Comparison of ENCODE assay signal across 8 cellular contexts in the genomic region with DNA sequence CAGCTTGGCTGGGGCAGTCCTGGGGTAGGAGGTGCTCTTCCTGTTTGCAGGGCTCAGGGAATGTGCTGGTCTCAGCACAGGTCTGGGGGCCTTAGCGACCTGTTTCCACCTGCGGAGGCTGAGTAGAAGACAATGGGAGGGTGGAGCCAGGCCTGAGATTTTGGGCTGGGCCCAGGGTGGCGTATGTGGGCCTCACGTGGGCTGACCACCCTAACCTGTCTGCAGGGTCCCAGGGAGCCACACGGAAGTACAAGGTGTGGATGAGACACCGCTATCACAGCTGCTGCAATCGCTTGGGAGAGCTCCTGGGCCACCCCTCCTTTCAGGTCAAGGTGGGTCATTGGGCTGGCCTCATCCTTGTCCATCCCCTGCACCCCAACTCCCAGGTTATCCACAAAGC. TPM values are rescaled to one million over a fixed set of nuclear protein-coding genes. Genes with fewer than 3 reads are reported as not detected.
DNase-seq lines count a peak whose midpoint lies in the region; ATAC-seq and TF ChIP-seq lines count a peak whose summit lies in the region.

No MANE protein-coding gene starts in this region.

- H3K4me3 Mint-ChIP-seq in activated naive CD4-positive, alpha-beta T cell treated with anti-CD3 and anti-CD28 coated beads for 36 hours = peak overlapping the region; percentile 90
- peak overlapping the region; percentile 91 for H3K4me3 Mint-ChIP-seq in activated naive CD8-positive, alpha-beta T cell

- CTCF ChIA-PET in activated naive CD4-positive, alpha-beta T cell treated with anti-CD3 and anti-CD28 coated beads for 36 hours (lab: Charles Lee) = interaction anchor here (0.9 to 1.8 kb wide), 2 partner anchors 9 to 43 kb away, joined by 3 to 6 read pairs; no protein-coding TSS in a partner anchor

- no peak for ATAC-seq in left lung
- no peak for ATAC-seq in thoracic aorta (ENCODE audit: insufficient number of reproducible peaks, low FRiP score, low read depth)

- no peaks in the 10 kb centered on the region for H3K27me3 ChIP-seq in left lung
- H3K27me3 ChIP-seq in thoracic aorta (replicated peaks; ENCODE audit: insufficient read depth) = no peaks in the 10 kb centered on the region

- TF ChIP-seq CTCF in left lung (IDR thresholded peaks at IDR 0.05) (no peak), thoracic aorta (IDR thresholded peaks at IDR 0.05) (no peak)

- peaks cover 31% of the 10 kb centered on the region for H3K4me1 Mint-ChIP-seq in activated naive CD4-positive, alpha-beta T cell treated with anti-CD3 and anti-CD28 coated beads for 36 hours (ENCODE audit: low read depth)
- H3K4me1 Mint-ChIP-seq in activated naive CD8-positive, alpha-beta T cell (ENCODE audit: low read depth) = peaks cover 25% of the 10 kb centered on the region

- H3K9me3 ChIP-seq in left lung = no peaks in the 10 kb centered on the region
- no peaks in the 10 kb centered on the region for H3K9me3 ChIP-seq in thoracic aorta

- no peaks in the 10 kb centered on the region for H3K27me3 Mint-ChIP-seq in activated naive CD4-positive, alpha-beta T cell treated with anti-CD3 and anti-CD28 coated beads for 36 hours (ENCODE audit: low read depth)
- H3K27me3 Mint-ChIP-seq in activated naive CD8-positive, alpha-beta T cell = no peaks in the 10 kb centered on the region

- H3K4me3 ChIP-seq in left lung (peak overlapping the region; percentile 88 to 89), thoracic aorta (peak overlapping the region; percentile 93)

- intact Hi-C loops in activated naive CD4-positive, alpha-beta T cell treated with anti-CD3 and anti-CD28 coated beads for 36 hours (cut with micrococcal nuclease) = loop anchor here (2.0 to 10.0 kb wide), 2 partner anchors 61 to 191 kb away; no protein-coding TSS in a partner anchor
- intact Hi-C loops in left lung (cut with DNase I) = no loop called here

- H3K9me3 Mint-ChIP-seq in activated naive CD4-positive, alpha-beta T cell treated with anti-CD3 and anti-CD28 coated beads for 36 hours = no peaks in the 10 kb centered on the region
- no peaks in the 10 kb centered on the region for H3K9me3 Mint-ChIP-seq in activated naive CD8-positive, alpha-beta T cell (ENCODE audit: low read depth)

- H3K36me3 ChIP-seq in left lung = peaks cover 0 to 43% of the 10 kb centered on the region in 2 donors
- peaks cover 21% of the 10 kb centered on the region for H3K36me3 ChIP-seq in thoracic aorta

- H3K27ac Mint-ChIP-seq in activated naive CD4-positive, alpha-beta T cell treated with anti-CD3 and anti-CD28 coated beads for 36 hours = no peak overlapping the region
- H3K27ac Mint-ChIP-seq in activated naive CD8-positive, alpha-beta T cell = peak overlapping the region; percentile 81

- H3K27ac ChIP-seq in left lung = no peak overlapping the region
- no peak overlapping the region for H3K27ac ChIP-seq in thoracic aorta

- H3K36me3 Mint-ChIP-seq in activated naive CD4-positive, alpha-beta T cell treated with anti-CD3 and anti-CD28 coated beads for 36 hours (ENCODE audit: low read depth) = peaks cover 12% of the 10 kb centered on the region
- peaks cover 2% of the 10 kb centered on the region for H3K36me3 Mint-ChIP-seq in activated naive CD8-positive, alpha-beta T cell

- DNase-seq in activated naive CD4-positive, alpha-beta T cell treated with anti-CD3 and anti-CD28 coated beads for 36 hours = no peak
- no peak for DNase-seq in activated naive CD4-positive, alpha-beta T cell treated with Interleukin-2 at 50 U/mL for 16 hours
- DNase-seq in left lung (peak in 1 of 2 donors; percentile 31), thoracic aorta (ENCODE audit: low spot score) (no peak), NCI-H748 treated with DMSO at 0.1 percent for 48 hours (lab: John Stamatoyannopoulos, UW) (no peak), NCI-H82 (lab: John Stamatoyannopoulos, UW) (no peak), retina (no peak)

- H3K4me1 ChIP-seq in left lung (peaks cover 17 to 32% of the 10 kb centered on the region in 2 donors), thoracic aorta (ENCODE audit: control insufficient read depth in 1 of 2, low read depth in 2 of 2) (peaks cover 14 to 25% of the 10 kb centered on the region in 2 donors)

RNA-seq across cellular contexts. Expression of a gene that starts 1.1 kb away (rescaled TPM):
- 10 to 100 TPM; 27.1 to 27.4 TPM for total RNA-seq in activated naive CD4-positive, alpha-beta T cell treated with anti-CD3 and anti-CD28 coated beads for 36 hours
- total RNA-seq in left lung = 10 to 100 TPM; 11.0 to 19.6 TPM
- total RNA-seq in thoracic aorta = 1 to 10 TPM; 5.9 to 8.5 TPM

RNA-seq across cellular contexts. Expression of a gene that starts 1.2 kb away (rescaled TPM):
- 10 to 100 TPM; 18.8 to 20.0 TPM for total RNA-seq in activated naive CD4-positive, alpha-beta T cell treated with anti-CD3 and anti-CD28 coated beads for 36 hours
- total RNA-seq in left lung (10 to 100 TPM; 11.7 to 15.1 TPM), thoracic aorta (10 to 100 TPM in 1 of 2 donors, 1 to 10 TPM in 1; 9.7 to 24.8 TPM)
